Comparison of ENCODE assay signal across 13 cellular contexts in the genomic region with DNA sequence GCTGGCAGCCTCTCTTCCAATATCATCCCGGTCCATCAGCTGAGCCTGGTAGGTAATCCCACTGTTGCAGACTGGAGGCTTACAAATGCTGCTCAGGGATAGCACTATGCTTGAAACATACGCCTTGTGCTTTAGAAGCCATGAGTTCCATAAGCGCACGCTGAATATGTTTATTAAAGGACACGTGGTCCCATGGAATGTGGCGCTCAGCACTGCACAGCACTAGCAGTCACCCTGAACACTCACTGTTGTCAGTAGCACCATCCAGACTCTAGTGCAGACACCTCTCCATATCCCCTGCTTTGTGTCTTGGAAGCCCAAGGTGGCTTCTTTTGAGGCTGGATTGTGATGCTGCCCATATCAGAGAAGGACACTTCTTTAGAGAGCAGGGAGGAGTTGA.
DNase-seq lines count a peak whose midpoint lies in the region; ATAC-seq and TF ChIP-seq lines count a peak whose summit lies in the region.
"Had no signal": no experiment of that assay in that cellular context is flagged by ENCODE, and none has a peak within 500 bp of the region (broad histone marks: within the 10 kb centered on the region; RNA-seq: fewer than 3 reads in every experiment).

No MANE protein-coding gene starts in this region.

- H3K27ac Mint-ChIP-seq in CD14-positive monocyte (peak overlapping the region in 5 of 7 donors; percentile 8 to 76 (median 40)), osteocyte (ENCODE audit: unreplicated experiment) (peak overlapping the region; percentile 38)
- H3K27ac Mint-ChIP-seq in activated naive CD8-positive, alpha-beta T cell treated with anti-CD3 and anti-CD28 coated beads for 36 hours: peak overlapping the region; percentile 65

- H3K4me1 Mint-ChIP-seq in CD14-positive monocyte (peaks cover 44% of the 10 kb centered on the region), osteocyte (ENCODE audit: unreplicated experiment) (peaks cover 63% of the 10 kb centered on the region)
- peaks cover 70% of the 10 kb centered on the region for H3K4me1 Mint-ChIP-seq in activated naive CD8-positive, alpha-beta T cell treated with anti-CD3 and anti-CD28 coated beads for 36 hours

- ATAC-seq in HG03432 (IDR thresholded peaks at IDR 0.05; ENCODE audit: unreplicated experiment): no peak
- ATAC-seq in GM21381 (IDR thresholded peaks at IDR 0.05; ENCODE audit: unreplicated experiment): no peak

- H3K9me3 Mint-ChIP-seq in CD14-positive monocyte (peaks cover 0 to 2% (median 0%) of the 10 kb centered on the region in 7 donors), osteocyte (ENCODE audit: unreplicated experiment) (no peaks in the 10 kb centered on the region)
- peaks cover 1% of the 10 kb centered on the region for H3K9me3 Mint-ChIP-seq in activated naive CD8-positive, alpha-beta T cell treated with anti-CD3 and anti-CD28 coated beads for 36 hours

- H3K4me3 Mint-ChIP-seq in CD14-positive monocyte (no peak overlapping the region), osteocyte (ENCODE audit: unreplicated experiment) (no peak overlapping the region)
- H3K4me3 Mint-ChIP-seq in activated naive CD8-positive, alpha-beta T cell treated with anti-CD3 and anti-CD28 coated beads for 36 hours: no peak overlapping the region

- intact Hi-C loops in CD14-positive monocyte (cut with micrococcal nuclease): loop anchor here in 1 of 2 donors (5.0 kb wide), 1 partner anchor 40 kb away; no protein-coding TSS in a partner anchor

- H3K36me3 Mint-ChIP-seq in CD14-positive monocyte (peaks cover 3 to 15% of the 10 kb centered on the region in 2 donors), osteocyte (ENCODE audit: unreplicated experiment) (peaks cover 10% of the 10 kb centered on the region)
- peaks cover 17% of the 10 kb centered on the region for H3K36me3 Mint-ChIP-seq in activated naive CD8-positive, alpha-beta T cell treated with anti-CD3 and anti-CD28 coated beads for 36 hours

- no peak for DNase-seq in CD14-positive monocyte (ENCODE audit: low spot score)
- peak; percentile 43 for DNase-seq in EH (ENCODE audit: low read depth)
- DNase-seq in activated naive CD8-positive, alpha-beta T cell treated with anti-CD3 and anti-CD28 coated beads for 36 hours: no peak
- no peak for DNase-seq in osteocyte (ENCODE audit: extremely low spot score, unreplicated experiment)
- no peak for DNase-seq in stimulated activated CD8-positive, alpha-beta memory T cell treated with anti-CD3 and anti-CD28 coated beads, Interleukin-4, amount 100 ng/mL, for 48 hours
- DNase-seq: cortex of kidney; KG1; midbrain; NK-92 treated with Interleukin-12 subunit alpha and Interleukin-12 subunit beta, amount 100 ng/mL, for 24 hours; stimulated activated CD4-positive, alpha-beta T cell treated with anti-CD3 and anti-CD28 coated beads, Interleukin-4, amount 100 ng/mL, for 24 hours; SW 1271 had no signal

- TF ChIP-seq CTCF in CD14-positive monocyte (IDR thresholded peaks at IDR 0.05): no peak
- TF ChIP-seq CTCF in osteocyte (IDR thresholded peaks at IDR 0.05): no peak

- H3K27me3 Mint-ChIP-seq in CD14-positive monocyte (ENCODE audit: low read depth in 3 of 3): peaks cover 0 to 2% (median 2%) of the 10 kb centered on the region in 3 donors
- H3K27me3 Mint-ChIP-seq in activated naive CD8-positive, alpha-beta T cell treated with anti-CD3 and anti-CD28 coated beads for 36 hours: no peaks in the 10 kb centered on the region
- H3K27me3 Mint-ChIP-seq in osteocyte (ENCODE audit: unreplicated experiment): no peaks in the 10 kb centered on the region
